8 cellular contexts compared by ENCODE assay signal in the genomic region with DNA sequence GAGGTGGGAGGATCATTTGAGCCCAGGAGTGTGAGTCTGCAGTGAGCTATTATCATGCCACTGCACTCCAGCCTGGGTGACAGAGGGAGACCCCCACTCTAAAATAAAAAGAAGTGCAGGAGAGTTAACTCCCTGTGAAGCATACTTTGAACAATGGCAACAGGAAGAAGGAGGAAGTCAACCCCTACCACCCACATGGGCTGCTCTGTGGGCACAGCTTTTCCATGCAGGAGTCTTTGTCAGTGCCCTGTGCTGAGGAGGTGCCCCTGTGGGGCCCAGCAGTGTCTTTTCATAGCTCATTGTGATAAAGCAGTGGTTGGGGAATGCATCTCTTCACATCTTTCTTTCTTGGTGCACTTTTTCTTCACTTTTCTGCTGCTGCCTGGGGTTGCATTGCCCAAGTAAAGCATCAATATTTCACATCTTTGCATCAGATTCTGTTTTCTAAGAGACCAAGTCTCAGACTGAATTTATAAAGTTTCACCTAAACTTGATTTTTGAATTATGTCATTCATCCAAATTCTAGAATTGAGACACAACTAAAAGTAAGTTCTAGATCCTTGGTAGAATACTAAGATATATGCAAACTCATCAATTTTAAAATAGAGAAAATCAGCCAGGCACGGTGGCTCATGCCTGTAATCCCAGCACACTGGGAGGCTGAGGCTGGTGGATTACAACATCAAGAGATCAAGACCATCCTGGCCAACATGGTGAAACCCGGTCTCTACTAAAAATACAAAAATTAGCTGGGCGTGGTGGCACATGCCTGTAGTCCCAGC.
"Had no signal": no experiment of that assay in that cellular context is flagged by ENCODE, and none has a peak within 500 bp of the region (broad histone marks: within the 10 kb centered on the region; RNA-seq: fewer than 3 reads in every experiment).

No MANE protein-coding gene starts in this region.

- H3K4me2 ChIP-seq: KMS-11 had no signal

- H2AFZ ChIP-seq: GM23248 had no signal

- FAIRE-seq: H1, H54 had no signal

- H3K4me3 ChIP-seq: GM23248 had no signal

- DNase-seq: GM23248, H9, HCEC 1CT, Karpas-422, KBM-7 had no signal

- H3K9ac ChIP-seq: GM23248, KMS-11 had no signal

- H3K4me3 Mint-ChIP-seq: H9 had no signal

- H3K27ac Mint-ChIP-seq: H9 had no signal

- H3K27ac ChIP-seq: GM23248, KMS-11 had no signal
